In genomic region chr6:21201673-21202430, GRCh38 we compare ENCODE assay signal across 15 cellular contexts.
A peak's percentile ranks its signal among the peaks of the same experiment; 100 is the strongest.
DNase-seq lines count a peak whose midpoint lies in the region; ATAC-seq and TF ChIP-seq lines count a peak whose summit lies in the region.
"Had no signal": no experiment of that assay in that cellular context is flagged by ENCODE, and none has a peak within 500 bp of the region (broad histone marks: within the 10 kb centered on the region; RNA-seq: fewer than 3 reads in every experiment).

No MANE protein-coding gene starts in this region.

- no peak overlapping the region for H3K4me3 ChIP-seq in mucosa of descending colon
- H3K4me3 ChIP-seq: BLaER1, skin epidermis had no signal

- DNase-seq in HEK293T (ENCODE audit: extremely low spot score) (peak; percentile 30), NCI-H2029 (lab: John Stamatoyannopoulos, UW) (peak; percentile 99), NCI-H748 (lab: John Stamatoyannopoulos, UW; ENCODE audit: unreplicated experiment) (peak; percentile 99), mucosa of descending colon (peak in 1 of 3 donors; percentile 59)
- DNase-seq in effector CD8-positive, alpha-beta T cell (lab: John Stamatoyannopoulos, UW): no peak
- DNase-seq: activated naive CD8-positive, alpha-beta T cell treated with anti-CD3 and anti-CD28 coated beads, Interleukin-2, amount 50 U/mL, for 24 hours; erythroblast; GF-D8; hippocampal formation; NK-92 treated with Interleukin-12 subunit alpha and Interleukin-12 subunit beta, amount 100 ng/mL, for 24 hours had no signal

- CTCF ChIA-PET in HEK293T (lab: Yijun Ruan, JAX): no interaction called here

- H3K4me1 ChIP-seq in mucosa of descending colon (ENCODE audit: low read depth): no peaks in the 10 kb centered on the region

- ATAC-seq in mucosa of descending colon (peak; percentile 63), GM21723 (IDR thresholded peaks at IDR 0.05; ENCODE audit: unreplicated experiment) (no peak), HG03520 (IDR thresholded peaks at IDR 0.05; ENCODE audit: unreplicated experiment) (no peak), HG02938 (IDR thresholded peaks at IDR 0.05; ENCODE audit: unreplicated experiment) (no peak)
- ATAC-seq: activated naive CD8-positive, alpha-beta T cell treated with anti-CD3 and anti-CD28 coated beads, Interleukin-2, amount 50 U/mL, for 24 hours had no signal

- no peak for TF ChIP-seq CTCF in mucosa of descending colon (IDR thresholded peaks at IDR 0.05)

- no peaks in the 10 kb centered on the region for H3K36me3 ChIP-seq in mucosa of descending colon (ENCODE audit: low read depth)

- POLR2A ChIA-PET in HEK293T (lab: Yijun Ruan, JAX): interaction anchor here (1.4 kb wide), 1 partner anchor 392 kb away, joined by 3 read pairs; the partner anchor contains the start of gene SOX4

- intact Hi-C loops in mucosa of descending colon (cut with DNase I, micrococcal nuclease): no loop called here

- no peaks in the 10 kb centered on the region for H3K9me3 ChIP-seq in mucosa of descending colon

TF ChIP-seq in HEK293T, 16 proteins besides CTCF, POLR2A, EP300 and RAD21:
- TF ChIP-seq PKNOX1 (IDR thresholded peaks at IDR 0.05) (peak; percentile 38; the same call in 1 of the 2 replicates), HDGF (IDR thresholded peaks at IDR 0.05; ENCODE audit: borderline replicate concordance) (no peak), ELF4 (IDR thresholded peaks at IDR 0.05) (no peak), CTBP1 (IDR thresholded peaks at IDR 0.05; ENCODE audit: borderline replicate concordance) (peak; percentile 88), FOXA1 (IDR thresholded peaks at IDR 0.05) (peak; percentile 91), ARNT (IDR thresholded peaks at IDR 0.05) (0 out of 2 replicates have a peak, but pooled peaks have one; percentile 42), ZNF384 (IDR thresholded peaks at IDR 0.05) (peak; percentile 93)
